ENCODE assay signal across 30 cellular contexts in the genomic region with DNA sequence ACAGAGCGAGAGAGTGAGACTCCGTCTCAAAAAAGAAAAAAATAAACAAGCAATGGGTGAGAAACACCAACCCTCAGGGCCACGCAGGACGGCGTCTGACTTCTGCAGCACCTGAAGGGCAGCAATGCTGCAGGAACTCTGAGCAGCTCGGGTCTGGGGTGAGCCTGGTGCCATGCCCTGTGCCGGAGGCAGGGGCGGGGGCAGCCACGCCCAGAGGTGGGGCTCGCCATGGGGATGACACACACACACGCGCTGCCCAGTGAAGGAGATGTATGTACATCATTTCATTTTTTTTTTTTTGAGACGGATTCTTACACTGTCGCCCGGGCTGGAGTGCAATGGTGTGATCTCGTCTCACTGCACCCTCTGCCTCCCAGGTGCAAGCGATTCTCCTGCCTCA.
"Had no signal": no experiment of that assay in that cellular context is flagged by ENCODE, and none has a peak within 500 bp of the region (broad histone marks: within the 10 kb centered on the region; RNA-seq: fewer than 3 reads in every experiment).

No MANE protein-coding gene starts in this region.

- H3K27me3 Mint-ChIP-seq: activated CD4-positive, alpha-beta memory T cell treated with anti-CD3 and anti-CD28 coated beads for 36 hours; activated naive CD8-positive, alpha-beta T cell treated with anti-CD3 and anti-CD28 coated beads, Interleukin-2, amount 10 ng/mL, durations not matched to agents 7 days and 5 days; stimulated activated memory B cell treated with anti-CD40 and anti-IgM and Interleukin-4, amounts not matched to agents 10 μg/mL and 1 μg/mL and 100 μg/mL, for 72 hours; stimulated activated naive CD8-positive, alpha-beta T cell treated with anti-CD3 and anti-CD28 coated beads, Interleukin-15, amount 100 ng/mL, for 72 hours; type B pancreatic cell had no signal

- H3K36me3 Mint-ChIP-seq: type B pancreatic cell had no signal

- DNase-seq: activated CD4-positive, alpha-beta memory T cell treated with anti-CD3 and anti-CD28 coated beads for 36 hours; activated CD4-positive, alpha-beta T cell treated with anti-CD3 and anti-CD28 coated beads for 4 hours; activated CD8-positive, alpha-beta memory T cell treated with anti-CD3 and anti-CD28 coated beads, Interleukin-2, amount 50 U/mL, for 4 hours; activated effector memory CD4-positive, alpha-beta T cell treated with Interleukin-2 at 50 U/mL for 16 hours; activated naive CD8-positive, alpha-beta T cell treated with anti-CD3 and anti-CD28 coated beads, Interleukin-2, amount 10 ng/mL, durations not matched to agents 7 days and 5 days; amniotic stem cell; brain microvascular endothelial cell; caudate nucleus; dermis blood vessel endothelial cell; effector CD4-positive, alpha-beta T cell; foreskin fibroblast; head of caudate nucleus; hippocampal formation; left cardiac atrium; left ventricle myocardium superior; nucleus accumbens; stimulated activated CD4-positive, alpha-beta T cell treated with anti-CD3 and anti-CD28 coated beads, Interleukin-1b, Interleukin-23, amount 100 ng/mL, for 48 hours; stimulated activated CD4-positive, alpha-beta T cell treated with anti-CD3 and anti-CD28 coated beads, Interleukin-4, amount 100 ng/mL, for 4 hours; stimulated activated CD8-positive, alpha-beta memory T cell treated with anti-CD3 and anti-CD28 coated beads, Interleukin-4, amount 100 ng/mL, for 48 hours; stimulated activated naive CD8-positive, alpha-beta T cell treated with anti-CD3 and anti-CD28 coated beads, Interleukin-15, amount 100 ng/mL, for 72 hours; substantia nigra; T-helper 9 cell; uterus had no signal

- H3K4me3 Mint-ChIP-seq: activated CD4-positive, alpha-beta memory T cell treated with anti-CD3 and anti-CD28 coated beads for 36 hours; activated naive CD8-positive, alpha-beta T cell treated with anti-CD3 and anti-CD28 coated beads, Interleukin-2, amount 10 ng/mL, durations not matched to agents 7 days and 5 days; stimulated activated memory B cell treated with anti-CD40 and anti-IgM and Interleukin-4, amounts not matched to agents 10 μg/mL and 1 μg/mL and 100 μg/mL, for 72 hours; stimulated activated naive CD8-positive, alpha-beta T cell treated with anti-CD3 and anti-CD28 coated beads, Interleukin-15, amount 100 ng/mL, for 72 hours; type B pancreatic cell had no signal

- H3K27ac ChIP-seq: brain microvascular endothelial cell, parathyroid adenoma, right atrium auricular region, SK-N-MC, uterus, VCaP had no signal

- ATAC-seq: left cardiac atrium; left ventricle myocardium superior; stimulated activated memory B cell treated with anti-CD40 and anti-IgM and Interleukin-4, amounts not matched to agents 10 μg/mL and 1 μg/mL and 100 μg/mL, for 72 hours; stimulated activated naive CD8-positive, alpha-beta T cell treated with anti-CD3 and anti-CD28 coated beads, Interleukin-15, amount 100 ng/mL, for 72 hours had no signal

- H3K9me3 Mint-ChIP-seq: activated CD4-positive, alpha-beta memory T cell treated with anti-CD3 and anti-CD28 coated beads for 36 hours; activated naive CD8-positive, alpha-beta T cell treated with anti-CD3 and anti-CD28 coated beads, Interleukin-2, amount 10 ng/mL, durations not matched to agents 7 days and 5 days; stimulated activated memory B cell treated with anti-CD40 and anti-IgM and Interleukin-4, amounts not matched to agents 10 μg/mL and 1 μg/mL and 100 μg/mL, for 72 hours; stimulated activated naive CD8-positive, alpha-beta T cell treated with anti-CD3 and anti-CD28 coated beads, Interleukin-15, amount 100 ng/mL, for 72 hours; type B pancreatic cell had no signal

- H3K27ac Mint-ChIP-seq: activated CD4-positive, alpha-beta memory T cell treated with anti-CD3 and anti-CD28 coated beads for 36 hours; activated naive CD8-positive, alpha-beta T cell treated with anti-CD3 and anti-CD28 coated beads, Interleukin-2, amount 10 ng/mL, durations not matched to agents 7 days and 5 days; stimulated activated memory B cell treated with anti-CD40 and anti-IgM and Interleukin-4, amounts not matched to agents 10 μg/mL and 1 μg/mL and 100 μg/mL, for 72 hours; stimulated activated naive CD8-positive, alpha-beta T cell treated with anti-CD3 and anti-CD28 coated beads, Interleukin-15, amount 100 ng/mL, for 72 hours; type B pancreatic cell had no signal

- H3K27me3 ChIP-seq: brain microvascular endothelial cell, right atrium auricular region, uterus had no signal

- H3K36me3 ChIP-seq: uterus had no signal

- H3K4me3 ChIP-seq: right atrium auricular region, SK-N-MC, smooth muscle cell, uterus had no signal

- H3K9me3 ChIP-seq: right atrium auricular region, uterus had no signal

- H3K4me1 ChIP-seq: parathyroid adenoma had no signal
